2 cellular contexts compared by ENCODE assay signal in the genomic region with DNA sequence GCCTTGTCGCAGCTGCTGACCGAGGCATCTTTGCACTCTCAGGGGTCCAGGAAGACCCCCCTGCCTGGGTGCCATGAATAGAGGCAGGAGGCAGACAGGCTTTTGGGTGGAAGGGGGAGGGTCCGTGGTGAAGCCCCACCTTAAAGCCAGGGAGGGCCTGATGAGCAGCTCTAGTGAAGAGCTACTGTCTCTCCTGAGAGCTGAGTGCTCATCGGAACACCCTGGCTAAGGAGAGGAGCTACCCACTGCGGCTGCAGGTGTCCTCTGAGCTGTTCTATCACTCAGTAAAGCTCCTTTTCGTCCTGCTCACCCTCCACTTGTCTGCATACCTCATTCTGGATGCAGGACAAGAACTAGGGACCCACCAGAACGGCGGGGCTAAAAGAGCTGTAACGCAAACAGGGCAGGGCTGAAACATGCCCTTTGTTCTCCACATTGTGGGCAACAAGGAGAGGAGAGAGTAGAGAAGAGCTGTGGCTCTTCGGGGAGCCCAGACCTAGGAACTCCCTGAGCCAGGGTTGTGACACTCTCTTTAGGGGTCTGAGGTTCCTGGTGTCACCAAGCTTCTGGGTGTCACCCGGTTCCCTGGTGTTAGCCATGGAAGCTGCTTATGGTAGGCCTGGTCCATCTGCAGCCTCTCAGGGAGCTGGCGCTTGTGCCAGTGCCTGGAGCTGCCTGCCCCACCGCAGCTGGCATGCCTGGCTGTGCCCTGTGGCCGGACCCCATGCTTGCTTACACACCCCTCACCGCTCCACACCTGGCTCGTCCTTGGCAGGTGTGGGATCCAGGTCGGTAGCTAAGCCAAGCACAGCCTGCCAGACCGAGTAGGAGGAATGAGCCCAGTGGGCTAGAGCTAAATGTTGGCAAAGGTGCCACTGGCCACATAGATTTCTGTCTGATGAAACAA.
TF ChIP-seq lines count a peak whose summit lies in the region.

No MANE protein-coding gene starts in this region.

TF ChIP-seq in K562, 482 proteins besides CTCF, POLR2A, EP300 and RAD21 (continued from another document):
- TF ChIP-seq, protein P1, sequence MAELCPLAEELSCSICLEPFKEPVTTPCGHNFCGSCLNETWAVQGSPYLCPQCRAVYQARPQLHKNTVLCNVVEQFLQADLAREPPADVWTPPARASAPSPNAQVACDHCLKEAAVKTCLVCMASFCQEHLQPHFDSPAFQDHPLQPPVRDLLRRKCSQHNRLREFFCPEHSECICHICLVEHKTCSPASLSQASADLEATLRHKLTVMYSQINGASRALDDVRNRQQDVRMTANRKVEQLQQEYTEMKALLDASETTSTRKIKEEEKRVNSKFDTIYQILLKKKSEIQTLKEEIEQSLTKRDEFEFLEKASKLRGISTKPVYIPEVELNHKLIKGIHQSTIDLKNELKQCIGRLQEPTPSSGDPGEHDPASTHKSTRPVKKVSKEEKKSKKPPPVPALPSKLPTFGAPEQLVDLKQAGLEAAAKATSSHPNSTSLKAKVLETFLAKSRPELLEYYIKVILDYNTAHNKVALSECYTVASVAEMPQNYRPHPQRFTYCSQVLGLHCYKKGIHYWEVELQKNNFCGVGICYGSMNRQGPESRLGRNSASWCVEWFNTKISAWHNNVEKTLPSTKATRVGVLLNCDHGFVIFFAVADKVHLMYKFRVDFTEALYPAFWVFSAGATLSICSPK (IDR thresholded peaks at IDR 0.05; ENCODE audit: borderline replicate concordance), result no peak
- TF ChIP-seq MXI1 (IDR thresholded peaks at IDR 0.05; ENCODE audit: low read depth, low read length) (no peak), MYNN (IDR thresholded peaks at IDR 0.05) (no peak), MYNN (CRISPR knock-in tag; IDR thresholded peaks at IDR 0.05) (no peak)

TF ChIP-seq in HepG2, 621 proteins besides CTCF, POLR2A, EP300 and RAD21 (continued from another document):
- TF ChIP-seq, protein P2, sequence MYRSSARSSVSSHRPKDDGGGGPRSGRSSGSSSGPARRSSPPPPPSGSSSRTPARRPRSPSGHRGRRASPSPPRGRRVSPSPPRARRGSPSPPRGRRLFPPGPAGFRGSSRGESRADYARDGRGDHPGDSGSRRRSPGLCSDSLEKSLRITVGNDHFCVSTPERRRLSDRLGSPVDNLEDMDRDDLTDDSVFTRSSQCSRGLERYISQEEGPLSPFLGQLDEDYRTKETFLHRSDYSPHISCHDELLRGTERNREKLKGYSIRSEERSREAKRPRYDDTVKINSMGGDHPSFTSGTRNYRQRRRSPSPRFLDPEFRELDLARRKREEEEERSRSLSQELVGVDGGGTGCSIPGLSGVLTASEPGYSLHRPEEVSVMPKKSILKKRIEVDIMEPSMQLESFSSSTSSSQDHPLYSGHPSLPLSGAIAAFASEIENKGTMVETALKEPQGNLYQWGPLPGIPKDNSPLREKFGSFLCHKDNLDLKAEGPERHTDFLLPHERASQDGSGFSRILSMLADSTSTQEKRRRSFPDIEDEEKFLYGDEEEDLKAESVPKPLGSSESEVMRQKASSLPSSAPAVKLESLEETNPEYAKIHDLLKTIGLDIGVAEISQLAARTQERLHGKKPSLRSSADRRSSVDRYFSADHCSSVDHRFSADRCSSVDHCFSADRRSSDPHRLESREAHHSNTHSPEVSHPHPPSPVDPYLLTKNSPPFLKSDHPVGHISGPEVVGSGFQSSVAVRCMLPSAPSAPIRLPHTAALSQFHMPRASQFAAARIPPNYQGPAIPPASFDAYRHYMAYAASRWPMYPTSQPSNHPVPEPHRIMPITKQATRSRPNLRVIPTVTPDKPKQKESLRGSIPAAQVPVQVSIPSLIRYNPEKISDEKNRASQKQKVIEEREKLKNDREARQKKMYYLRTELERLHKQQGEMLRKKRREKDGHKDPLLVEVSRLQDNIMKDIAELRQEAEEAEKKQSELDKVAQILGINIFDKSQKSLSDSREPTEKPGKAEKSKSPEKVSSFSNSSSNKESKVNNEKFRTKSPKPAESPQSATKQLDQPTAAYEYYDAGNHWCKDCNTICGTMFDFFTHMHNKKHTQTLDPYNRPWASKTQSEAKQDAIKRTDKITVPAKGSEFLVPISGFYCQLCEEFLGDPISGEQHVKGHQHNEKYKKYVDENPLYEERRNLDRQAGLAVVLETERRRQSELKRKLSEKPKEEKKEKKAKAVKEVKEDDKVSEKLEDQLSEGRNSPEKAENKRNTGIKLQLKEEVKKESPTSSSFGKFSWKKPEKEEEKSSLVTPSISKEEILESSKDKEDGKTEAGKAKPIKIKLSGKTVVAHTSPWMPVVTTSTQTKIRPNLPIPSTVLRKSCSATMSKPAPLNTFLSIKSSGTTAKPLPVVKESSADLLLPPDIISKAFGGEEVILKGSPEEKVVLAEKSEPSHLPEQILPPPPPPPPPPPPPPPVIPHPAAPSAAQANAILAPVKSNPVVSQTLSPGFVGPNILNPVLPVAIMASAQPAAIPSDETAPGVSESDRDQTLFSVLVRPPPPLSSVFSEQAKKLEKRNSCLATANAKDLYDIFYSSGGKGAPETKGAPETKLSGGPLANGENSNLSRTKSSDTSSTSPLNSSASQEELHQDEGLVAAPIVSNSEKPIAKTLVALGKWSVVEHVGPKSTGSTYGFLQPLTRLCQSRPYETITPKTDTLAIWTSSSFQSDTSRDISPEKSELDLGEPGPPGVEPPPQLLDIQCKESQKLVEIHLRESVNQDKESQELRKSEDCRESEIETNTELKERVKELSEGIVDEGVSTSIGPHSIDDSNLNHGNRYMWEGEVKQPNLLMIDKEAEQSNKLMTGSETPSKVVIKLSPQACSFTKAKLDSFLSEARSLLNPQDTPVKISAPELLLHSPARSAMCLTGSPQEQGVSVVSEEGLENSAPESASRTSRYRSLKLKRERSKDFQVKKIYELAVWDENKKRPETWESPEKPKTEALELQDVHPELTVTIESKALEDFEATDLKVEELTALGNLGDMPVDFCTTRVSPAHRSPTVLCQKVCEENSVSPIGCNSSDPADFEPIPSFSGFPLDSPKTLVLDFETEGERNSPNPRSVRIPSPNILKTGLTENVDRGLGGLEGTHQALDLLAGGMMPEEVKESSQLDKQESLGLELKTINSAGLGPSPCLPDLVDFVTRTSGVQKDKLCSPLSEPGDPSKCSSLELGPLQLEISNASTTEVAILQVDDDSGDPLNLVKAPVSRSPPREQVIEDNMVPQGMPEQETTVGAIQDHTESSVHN (CRISPR knock-in tag; IDR thresholded peaks at IDR 0.05), result no peak
- TF ChIP-seq, protein P3, sequence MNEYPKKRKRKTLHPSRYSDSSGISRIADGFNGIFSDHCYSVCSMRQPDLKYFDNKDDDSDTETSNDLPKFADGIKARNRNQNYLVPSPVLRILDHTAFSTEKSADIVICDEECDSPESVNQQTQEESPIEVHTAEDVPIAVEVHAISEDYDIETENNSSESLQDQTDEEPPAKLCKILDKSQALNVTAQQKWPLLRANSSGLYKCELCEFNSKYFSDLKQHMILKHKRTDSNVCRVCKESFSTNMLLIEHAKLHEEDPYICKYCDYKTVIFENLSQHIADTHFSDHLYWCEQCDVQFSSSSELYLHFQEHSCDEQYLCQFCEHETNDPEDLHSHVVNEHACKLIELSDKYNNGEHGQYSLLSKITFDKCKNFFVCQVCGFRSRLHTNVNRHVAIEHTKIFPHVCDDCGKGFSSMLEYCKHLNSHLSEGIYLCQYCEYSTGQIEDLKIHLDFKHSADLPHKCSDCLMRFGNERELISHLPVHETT (CRISPR knock-in tag; conservative IDR thresholded peaks at IDR 0.05), result no peak
- TF ChIP-seq, protein P4, sequence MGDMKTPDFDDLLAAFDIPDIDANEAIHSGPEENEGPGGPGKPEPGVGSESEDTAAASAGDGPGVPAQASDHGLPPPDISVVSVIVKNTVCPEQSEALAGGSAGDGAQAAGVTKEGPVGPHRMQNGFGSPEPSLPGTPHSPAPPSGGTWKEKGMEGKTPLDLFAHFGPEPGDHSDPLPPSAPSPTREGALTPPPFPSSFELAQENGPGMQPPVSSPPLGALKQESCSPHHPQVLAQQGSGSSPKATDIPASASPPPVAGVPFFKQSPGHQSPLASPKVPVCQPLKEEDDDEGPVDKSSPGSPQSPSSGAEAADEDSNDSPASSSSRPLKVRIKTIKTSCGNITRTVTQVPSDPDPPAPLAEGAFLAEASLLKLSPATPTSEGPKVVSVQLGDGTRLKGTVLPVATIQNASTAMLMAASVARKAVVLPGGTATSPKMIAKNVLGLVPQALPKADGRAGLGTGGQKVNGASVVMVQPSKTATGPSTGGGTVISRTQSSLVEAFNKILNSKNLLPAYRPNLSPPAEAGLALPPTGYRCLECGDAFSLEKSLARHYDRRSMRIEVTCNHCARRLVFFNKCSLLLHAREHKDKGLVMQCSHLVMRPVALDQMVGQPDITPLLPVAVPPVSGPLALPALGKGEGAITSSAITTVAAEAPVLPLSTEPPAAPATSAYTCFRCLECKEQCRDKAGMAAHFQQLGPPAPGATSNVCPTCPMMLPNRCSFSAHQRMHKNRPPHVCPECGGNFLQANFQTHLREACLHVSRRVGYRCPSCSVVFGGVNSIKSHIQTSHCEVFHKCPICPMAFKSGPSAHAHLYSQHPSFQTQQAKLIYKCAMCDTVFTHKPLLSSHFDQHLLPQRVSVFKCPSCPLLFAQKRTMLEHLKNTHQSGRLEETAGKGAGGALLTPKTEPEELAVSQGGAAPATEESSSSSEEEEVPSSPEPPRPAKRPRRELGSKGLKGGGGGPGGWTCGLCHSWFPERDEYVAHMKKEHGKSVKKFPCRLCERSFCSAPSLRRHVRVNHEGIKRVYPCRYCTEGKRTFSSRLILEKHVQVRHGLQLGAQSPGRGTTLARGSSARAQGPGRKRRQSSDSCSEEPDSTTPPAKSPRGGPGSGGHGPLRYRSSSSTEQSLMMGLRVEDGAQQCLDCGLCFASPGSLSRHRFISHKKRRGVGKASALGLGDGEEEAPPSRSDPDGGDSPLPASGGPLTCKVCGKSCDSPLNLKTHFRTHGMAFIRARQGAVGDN (CRISPR knock-in tag; IDR thresholded peaks at IDR 0.05), result peak; percentile 12; the same call in 1 of the 2 replicates
- no peak for TF ChIP-seq ATF7-NPFF (CRISPR knock-in tag; IDR thresholded peaks at IDR 0.05; ENCODE audit: low read depth)
- TF ChIP-seq ZNF337 (CRISPR knock-in tag; IDR thresholded peaks at IDR 0.05; ENCODE audit: borderline replicate concordance, low read depth), result no peak
- TF ChIP-seq ZMYM4 (CRISPR knock-in tag; IDR thresholded peaks at IDR 0.05), result 0 out of 2 replicates have a peak, but pooled peaks have one; percentile 29
